8 cellular contexts compared by ENCODE assay signal in the genomic region with DNA sequence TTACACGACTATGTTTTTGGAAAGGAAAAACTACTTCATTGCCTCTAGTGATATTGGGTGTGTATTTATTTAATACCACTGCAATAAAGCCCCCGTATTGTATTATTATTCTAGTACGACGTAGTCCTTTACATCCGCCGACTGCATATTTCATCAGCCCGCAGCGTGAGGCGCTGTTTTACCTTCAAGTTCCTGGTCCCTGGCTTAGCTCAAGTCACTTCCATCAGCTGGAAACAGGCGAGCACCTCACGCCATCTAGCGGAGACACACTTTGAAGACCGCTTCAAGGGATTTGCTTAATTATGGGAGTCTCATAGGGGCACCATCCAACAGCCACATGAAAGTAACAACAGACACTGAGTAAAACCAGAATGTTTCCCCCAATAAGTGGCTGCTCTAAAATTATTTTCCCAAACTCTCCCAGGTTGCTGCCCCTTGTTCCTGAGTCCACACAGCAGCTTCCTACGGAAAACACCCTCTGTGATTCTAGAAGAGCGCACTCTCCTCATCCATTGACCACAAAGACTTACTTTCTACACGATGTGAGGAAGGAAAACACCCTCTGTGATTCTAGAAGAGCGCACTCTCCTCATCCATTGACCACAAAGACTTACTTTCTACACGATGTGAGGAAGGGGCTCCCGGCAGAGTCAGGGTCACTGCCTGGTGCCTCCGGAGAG. TPM values are rescaled to one million over a fixed set of nuclear protein-coding genes. Genes with fewer than 3 reads are reported as not detected.
DNase-seq lines count a peak whose midpoint lies in the region; ATAC-seq, FAIRE-seq and TF ChIP-seq lines count a peak whose summit lies in the region.

No MANE protein-coding gene starts in this region.

- H3K36me3 Mint-ChIP-seq in activated CD8-positive, alpha-beta memory T cell treated with anti-CD3 and anti-CD28 coated beads, Interleukin-2, amount 10 ng/mL, durations not matched to agents 7 days and 5 days, result peaks cover 6% of the 10 kb centered on the region
- peaks cover 5% of the 10 kb centered on the region for H3K36me3 Mint-ChIP-seq in endothelial cell (ENCODE audit: low read depth, unreplicated experiment)

- H3K36me3 ChIP-seq in NT2/D1 (ENCODE audit: insufficient read depth, insufficient read length, low read length), result no peaks in the 10 kb centered on the region

- no peak overlapping the region for H3K4me3 ChIP-seq in NT2/D1 (ENCODE audit: insufficient read length, low read depth)

- H3K27me3 ChIP-seq in NT2/D1 (ENCODE audit: insufficient read depth, insufficient read length), result no peaks in the 10 kb centered on the region

- peaks cover 15% of the 10 kb centered on the region; the same call in 1 of the 2 replicates for H3K9me3 ChIP-seq in NT2/D1 (ENCODE audit: insufficient read depth, low read length)

- FAIRE-seq in HTR-8/SVneo (lab: Jason Lieb, UNC), result peak; percentile 83

- H3K9ac ChIP-seq in NT2/D1 (ENCODE audit: insufficient read length, low read depth), result no peak overlapping the region

- no peak overlapping the region for H3K4me3 Mint-ChIP-seq in activated CD8-positive, alpha-beta memory T cell treated with anti-CD3 and anti-CD28 coated beads, Interleukin-2, amount 10 ng/mL, durations not matched to agents 7 days and 5 days
- no peak overlapping the region for H3K4me3 Mint-ChIP-seq in endothelial cell (ENCODE audit: unreplicated experiment)

- H3K9me3 Mint-ChIP-seq in activated CD8-positive, alpha-beta memory T cell treated with anti-CD3 and anti-CD28 coated beads, Interleukin-2, amount 10 ng/mL, durations not matched to agents 7 days and 5 days (ENCODE audit: low read depth), result peaks cover 15% of the 10 kb centered on the region
- H3K9me3 Mint-ChIP-seq in endothelial cell (ENCODE audit: unreplicated experiment), result peaks cover 7% of the 10 kb centered on the region

- CTCF ChIA-PET in activated CD8-positive, alpha-beta memory T cell treated with anti-CD3 and anti-CD28 coated beads, Interleukin-2, amount 10 ng/mL, durations not matched to agents 7 days and 5 days (lab: Charles Lee), result interaction anchor here (0.6 to 6.4 kb wide), 42 partner anchors 10 to 1524 kb away, joined by 3 to 105 read pairs (median 4); partner anchors contain the start of gene TAF3

- H3K4me1 Mint-ChIP-seq in activated CD8-positive, alpha-beta memory T cell treated with anti-CD3 and anti-CD28 coated beads, Interleukin-2, amount 10 ng/mL, durations not matched to agents 7 days and 5 days, result peaks cover 9% of the 10 kb centered on the region
- H3K4me1 Mint-ChIP-seq in endothelial cell (ENCODE audit: unreplicated experiment), result no peaks in the 10 kb centered on the region

- peak; percentile 97 for ATAC-seq in GM21526 (IDR thresholded peaks at IDR 0.05; ENCODE audit: low FRiP score, unreplicated experiment)
- ATAC-seq in activated CD8-positive, alpha-beta memory T cell treated with anti-CD3 and anti-CD28 coated beads, Interleukin-2, amount 10 ng/mL, durations not matched to agents 7 days and 5 days, result peak; percentile 99

- DNase-seq in DMS153 treated with DMSO at 0.1 percent for 48 hours (lab: John Stamatoyannopoulos, UW; ENCODE audit: unreplicated experiment), result peak; percentile 25
- peak; percentile 72 for DNase-seq in HTR-8/SVneo (ENCODE audit: insufficient read length, low spot score)
- peak; percentile 85 for DNase-seq in NT2/D1 (ENCODE audit: low read depth, low spot score)
- peak; percentile 90 for DNase-seq in activated CD8-positive, alpha-beta memory T cell treated with anti-CD3 and anti-CD28 coated beads, Interleukin-2, amount 10 ng/mL, durations not matched to agents 7 days and 5 days
- DNase-seq in endothelial cell (ENCODE audit: low spot score), result peak; percentile 81
- peak; percentile 67 for DNase-seq in middle frontal gyrus (ENCODE audit: extremely low spot score, low spot score)
- DNase-seq in stimulated activated CD8-positive, alpha-beta memory T cell treated with anti-CD3 and anti-CD28 coated beads, Interleukin-4, amount 100 ng/mL, for 48 hours, result peak; percentile 78

- no peak overlapping the region for H3K27ac Mint-ChIP-seq in activated CD8-positive, alpha-beta memory T cell treated with anti-CD3 and anti-CD28 coated beads, Interleukin-2, amount 10 ng/mL, durations not matched to agents 7 days and 5 days
- no peak overlapping the region for H3K27ac Mint-ChIP-seq in endothelial cell (ENCODE audit: unreplicated experiment)

- H3K27me3 Mint-ChIP-seq in activated CD8-positive, alpha-beta memory T cell treated with anti-CD3 and anti-CD28 coated beads, Interleukin-2, amount 10 ng/mL, durations not matched to agents 7 days and 5 days, result peaks cover 19% of the 10 kb centered on the region
- H3K27me3 Mint-ChIP-seq in endothelial cell (ENCODE audit: unreplicated experiment), result peaks cover 2% of the 10 kb centered on the region

- TF ChIP-seq CTCF in endothelial cell (IDR thresholded peaks at IDR 0.05; ENCODE audit: unreplicated experiment), result peak; percentile 69

- no peaks in the 10 kb centered on the region for H3K4me1 ChIP-seq in NT2/D1 (ENCODE audit: insufficient read depth, insufficient read length)

RNA-seq across cellular contexts. Expression of gene ITIH2, which starts 15.7 kb away (rescaled TPM):
- total RNA-seq in activated CD8-positive, alpha-beta memory T cell treated with anti-CD3 and anti-CD28 coated beads, Interleukin-2, amount 10 ng/mL, durations not matched to agents 7 days and 5 days, result not detected
- not detected for total RNA-seq in endothelial cell (ENCODE audit: unreplicated experiment)

RNA-seq across cellular contexts. Expression of gene ITIH5, which starts 20.6 kb away (rescaled TPM):
- not detected for total RNA-seq in activated CD8-positive, alpha-beta memory T cell treated with anti-CD3 and anti-CD28 coated beads, Interleukin-2, amount 10 ng/mL, durations not matched to agents 7 days and 5 days
- 0.36 TPM for total RNA-seq in endothelial cell (ENCODE audit: unreplicated experiment)

Comparison
In these comparisons a context has a peak if more than half of its experiments do, and no peak if none do; other contexts are left out.
1. DNase-seq: peak in every context shown above with its lines; median percentile 90 in activated CD8-positive, alpha-beta memory T cell treated with anti-CD3 and anti-CD28 coated beads, Interleukin-2, amount 10 ng/mL, durations not matched to agents 7 days and 5 days; 85 in NT2/D1; 81 in endothelial cell; 78 in stimulated activated CD8-positive, alpha-beta memory T cell treated with anti-CD3 and anti-CD28 coated beads, Interleukin-4, amount 100 ng/mL, for 48 hours; 72 in HTR-8/SVneo; 67 in middle frontal gyrus; 25 in DMS153 treated with DMSO at 0.1 percent for 48 hours.